24 cellular contexts compared by ENCODE assay signal in genomic region chr15:63083046-63083445, GRCh38. TPM values are rescaled to one million over a fixed set of nuclear protein-coding genes. Genes with fewer than 3 reads are reported as not detected.
DNase-seq lines count a peak whose midpoint lies in the region; ATAC-seq, FAIRE-seq and TF ChIP-seq lines count a peak whose summit lies in the region.
"Had no signal": no experiment of that assay in that cellular context is flagged by ENCODE, and none has a peak within 500 bp of the region (broad histone marks: within the 10 kb centered on the region; RNA-seq: fewer than 3 reads in every experiment).

No MANE protein-coding gene starts in this region.

- TF ChIP-seq CTCF in H1 (IDR thresholded peaks at IDR 0.05; ENCODE audit: control extremely low read depth in 1 of 3, insufficient read depth in 1 of 3, low read depth in 1 of 3, low read length in 3 of 3) (no peak), kidney (IDR thresholded peaks at IDR 0.05; ENCODE audit: borderline replicate concordance, extremely low read depth, insufficient read depth) (no peak)

- H2AK5ac ChIP-seq in H1 (ENCODE audit: low read depth, low read length) = no peak overlapping the region

- intact Hi-C loops in kidney (cut with DNase I) = no loop called here

- TF ChIP-seq RAD21 in H1 (IDR thresholded peaks at IDR 0.05 in 1 of 2, conservative IDR thresholded peaks at IDR 0.05 in 1 of 2; ENCODE audit: low read depth in 2 of 2, low read length in 2 of 2) = no peak

- no peak overlapping the region for H4K91ac ChIP-seq in H1 (replicated peaks; ENCODE audit: insufficient read length, low read length)

- H3K27me3 ChIP-seq in HUES48 (ENCODE audit: control insufficient read depth, insufficient read depth, low read length) = no peaks in the 10 kb centered on the region
- H3K27me3 ChIP-seq in H1 (replicated peaks in 1 of 4; ENCODE audit: control insufficient read depth in 3 of 4, extremely low read depth in 1 of 4, insufficient read depth in 3 of 4, low read length in 3 of 4) = no peaks in the 10 kb centered on the region
- H3K27me3 ChIP-seq in iPS-20b (ENCODE audit: insufficient read depth, low read length) = no peaks in the 10 kb centered on the region
- H3K27me3 ChIP-seq in rectal smooth muscle tissue (ENCODE audit: control insufficient read depth, insufficient read depth, low read length) = no peaks in the 10 kb centered on the region
- H3K27me3 ChIP-seq: body of pancreas, tibial nerve had no signal

- H3K14ac ChIP-seq in H1 (ENCODE audit: insufficient read length) = no peak overlapping the region

- FAIRE-seq in H1 (lab: Jason Lieb, UNC) (no peak), kidney (lab: Jason Lieb, UNC) (no peak)
- FAIRE-seq: islet of Langerhans had no signal

- H3K23me2 ChIP-seq in H1 (ENCODE audit: low read depth, low read length) = no peaks in the 10 kb centered on the region

- 85% methylated on average over 12 of the region's 12 CpGs; no CpG with 5 or more reads in 1 of the 2 experiments for WGBS in H1 (ENCODE audit: extremely low coverage in 1 of 2, insufficient coverage in 1 of 2, insufficient read length in 1 of 2, insufficient replicate concordance in 2 of 2, low coverage in 1 of 2, low lambda C conversion rate in 2 of 2, missing lambda C conversion rate in 1 of 2), 2 experiments

- POLR2A ChIA-PET in H1 (lab: Charles Lee; ENCODE audit: partially characterized antibody) = interaction anchor here (1.3 to 18.5 kb wide), 3 partner anchors 14 to 38 kb away, joined by 9 to 325 read pairs (median 179); partner anchors contain the start of gene TPM1

- H2BK20ac ChIP-seq in H1 (ENCODE audit: low read length) = no peak overlapping the region; the same call in 1 of the 2 replicates

- no peak overlapping the region for H2BK15ac ChIP-seq in H1 (ENCODE audit: low read length)

- no peak overlapping the region for H3K23ac ChIP-seq in H1 (ENCODE audit: insufficient read length)

- H3K56ac ChIP-seq in H1 (replicated peaks; ENCODE audit: insufficient read length, low read depth, low read length) = no peak overlapping the region

- ATAC-seq in HG03097 (IDR thresholded peaks at IDR 0.05; ENCODE audit: low FRiP score, unreplicated experiment) = no peak
- no peak for ATAC-seq in HG03469 (IDR thresholded peaks at IDR 0.05; ENCODE audit: unreplicated experiment)
- ATAC-seq: activated CD8-positive, alpha-beta memory T cell treated with anti-CD3 and anti-CD28 coated beads, Interleukin-2, amount 10 ng/mL, durations not matched to agents 7 days and 5 days; body of pancreas; effector memory CD8-positive, alpha-beta T cell had no signal

- H4K8ac ChIP-seq in H1 (ENCODE audit: extremely low read depth, insufficient read depth, low read length) = peak overlapping the region; percentile 64; the same call in 1 of the 2 replicates

- no peaks in the 10 kb centered on the region for H3K79me2 ChIP-seq in H1 (ENCODE audit: control insufficient read depth in 1 of 2, insufficient read depth in 2 of 2, low read length in 2 of 2)

- no peak overlapping the region for H3K4me2 ChIP-seq in H1 (ENCODE audit: insufficient read depth in 1 of 2, low read depth in 2 of 2, low read length in 2 of 2)

- H3K79me1 ChIP-seq in H1 (ENCODE audit: low read depth, low read length) = no peaks in the 10 kb centered on the region

- no peak for DNase-seq in H1 (ENCODE audit: low read depth in 1 of 2, low spot score in 2 of 2)
- DNase-seq in kidney = no peak
- DNase-seq in NK-92 (lab: John Stamatoyannopoulos, UW; ENCODE audit: unreplicated experiment) = no peak
- DNase-seq: activated CD4-positive, alpha-beta T cell treated with anti-CD3 and anti-CD28 coated beads for 4 hours; activated CD8-positive, alpha-beta memory T cell treated with anti-CD3 and anti-CD28 coated beads, Interleukin-2, amount 10 ng/mL, durations not matched to agents 7 days and 5 days; body of pancreas; DMS79 treated with DMSO at 0.1 percent for 48 hours; effector memory CD8-positive, alpha-beta T cell; naive B cell; NCI-H1105; NCI-H2081; NCI-H510A treated with DMSO at 0.1 percent for 48 hours; posterior cingulate gyrus; stimulated activated CD4-positive, alpha-beta T cell treated with anti-CD3 and anti-CD28 coated beads, Interleukin-2, amount 100 ng/mL, for 24 hours; stimulated activated naive CD4-positive, alpha-beta T cell treated with Interleukin-2 at 50 U/mL for 16 hours; T-helper 1 cell had no signal

- H2BK5ac ChIP-seq in H1 (ENCODE audit: low read depth, low read length) = peak overlapping the region; percentile 35; the same call in 1 of the 2 replicates

- H3K4me1 ChIP-seq in HUES48 (ENCODE audit: control insufficient read depth, insufficient read depth, low read length) = peaks cover 46% of the 10 kb centered on the region
- peaks cover under 1 to 11% (median 9%) of the 10 kb centered on the region in 4 experiments; a peak in 5 of 7 replicates for H3K4me1 ChIP-seq in H1 (replicated peaks in 1 of 4; ENCODE audit: control insufficient read depth in 3 of 4, insufficient read depth in 4 of 4, low read length in 3 of 4)
- peaks cover 48% of the 10 kb centered on the region for H3K4me1 ChIP-seq in iPS-20b (ENCODE audit: insufficient read depth, low read length)
- H3K4me1 ChIP-seq in rectal smooth muscle tissue (ENCODE audit: control insufficient read depth, insufficient read depth, low read length) = peaks cover 17% of the 10 kb centered on the region
- H3K4me1 ChIP-seq in kidney (ENCODE audit: control insufficient read depth in 1 of 2, insufficient read depth in 1 of 2, low read depth in 1 of 2, low read length in 2 of 2) = peaks cover 0 to 4% of the 10 kb centered on the region in 2 donors
- H3K4me1 ChIP-seq: body of pancreas had no signal

- H3K18ac ChIP-seq in H1 (ENCODE audit: extremely low read depth, low read length) = peak overlapping the region; percentile 71

- no peaks in the 10 kb centered on the region for H3K9me3 ChIP-seq in HUES48 (ENCODE audit: control insufficient read depth, insufficient read depth, low read length)
- H3K9me3 ChIP-seq in H1 (ENCODE audit: insufficient read depth in 2 of 2, low read depth in 1 of 2, low read length in 1 of 2) = no peaks in the 10 kb centered on the region
- no peaks in the 10 kb centered on the region for H3K9me3 ChIP-seq in iPS-20b (ENCODE audit: insufficient read depth, low read depth, low read length)
- H3K9me3 ChIP-seq in kidney (ENCODE audit: control insufficient read depth in 1 of 2, low read length in 2 of 2) = no peaks in the 10 kb centered on the region
- H3K9me3 ChIP-seq: body of pancreas, tibial nerve had no signal

- TF ChIP-seq EP300 in H1 (IDR thresholded peaks at IDR 0.05; ENCODE audit: borderline replicate concordance in 1 of 2, low read depth in 2 of 2, low read length in 2 of 2) = no peak

- H3K4ac ChIP-seq in H1 (replicated peaks; ENCODE audit: insufficient read length, low read depth, low read length) = no peak overlapping the region

- no peak overlapping the region for H3K4me3 ChIP-seq in HUES48 (ENCODE audit: low read depth, low read length)
- no peak overlapping the region for H3K4me3 ChIP-seq in H1 (ENCODE audit: extremely low read depth in 1 of 4, insufficient read depth in 2 of 4, low read depth in 3 of 4, low read length in 4 of 4)
- no peak overlapping the region for H3K4me3 ChIP-seq in iPS-20b (ENCODE audit: low read length)
- no peak overlapping the region for H3K4me3 ChIP-seq in rectal smooth muscle tissue (ENCODE audit: low read length)
- H3K4me3 ChIP-seq in kidney (ENCODE audit: low read length in 2 of 2) = no peak overlapping the region
- H3K4me3 ChIP-seq: body of pancreas, skin epidermis, tibial nerve had no signal

- H4K5ac ChIP-seq in H1 (ENCODE audit: insufficient read length, low read depth, low read length) = no peak overlapping the region

- H3K36me3 ChIP-seq in HUES48 (ENCODE audit: control insufficient read depth, insufficient read depth, low read length) (no peaks in the 10 kb centered on the region), H1 (ENCODE audit: control insufficient read depth in 2 of 4, insufficient read depth in 4 of 4, low read length in 3 of 4) (no peaks in the 10 kb centered on the region), iPS-20b (ENCODE audit: insufficient read depth, low read depth, low read length) (no peaks in the 10 kb centered on the region), rectal smooth muscle tissue (ENCODE audit: control insufficient read depth, insufficient read depth, low read length) (no peaks in the 10 kb centered on the region), kidney (ENCODE audit: control insufficient read depth in 1 of 2, insufficient read depth in 2 of 2, low read length in 2 of 2) (no peaks in the 10 kb centered on the region)
- H3K36me3 ChIP-seq: tibial nerve had no signal

- H2AFZ ChIP-seq in H1 (ENCODE audit: low read length) = peak overlapping the region; percentile 75; the same call in 1 of the 2 replicates

- H2BK12ac ChIP-seq in H1 (ENCODE audit: low read depth, low read length) = peak overlapping the region; percentile 75; the same call in 1 of the 2 replicates

- TF ChIP-seq POLR2A in H1 (IDR thresholded peaks at IDR 0.05; ENCODE audit: control extremely low read depth in 1 of 2, low read depth in 2 of 2, low read length in 2 of 2) = no peak

- H3K9ac ChIP-seq in HUES48 (ENCODE audit: low read depth, low read length) (peak overlapping the region; percentile 43; the same call in 1 of the 2 replicates), H1 (replicated peaks in 1 of 4; ENCODE audit: extremely low read depth in 1 of 4, low read depth in 3 of 4, low read length in 3 of 4) (no peak overlapping the region), iPS-20b (ENCODE audit: low read depth, low read length) (peak overlapping the region; percentile 62), rectal smooth muscle tissue (ENCODE audit: low read length) (no peak overlapping the region), kidney (ENCODE audit: low read length in 2 of 2) (no peak overlapping the region)

- no peak overlapping the region for H2BK120ac ChIP-seq in H1 (replicated peaks; ENCODE audit: low read depth, low read length)

- CTCF ChIA-PET in H1 (lab: Charles Lee; ENCODE audit: partially characterized antibody) = interaction anchor here (0.6 to 4.3 kb wide), 3 partner anchors 11 to 243 kb away, joined by 3 to 22 read pairs (median 3); no protein-coding TSS in a partner anchor

- H3K27ac ChIP-seq in HUES48 (ENCODE audit: low read depth, low read length) (peak overlapping the region; percentile 85), H1 (ENCODE audit: low read depth, low read length) (no peak overlapping the region), iPS-20b (ENCODE audit: low read length) (peak overlapping the region; percentile 37), rectal smooth muscle tissue (ENCODE audit: low read depth, low read length) (peak overlapping the region; percentile 55), kidney (ENCODE audit: low read depth in 2 of 2, low read length in 2 of 2) (no peak overlapping the region)
- H3K27ac ChIP-seq: body of pancreas, skin epidermis, tibial nerve had no signal

- H4K20me1 ChIP-seq in H1 (replicated peaks in 1 of 2; ENCODE audit: control insufficient read depth in 1 of 2, insufficient read depth in 2 of 2, low read length in 2 of 2) = no peaks in the 10 kb centered on the region

RNA-seq across cellular contexts. Expression of gene LACTB, which starts 38.6 kb away (rescaled TPM):
- 14.9 and 15.6 TPM in 2 replicates for total RNA-seq in H1 (2021; fragmentation: NEBNext Ultra II Directional; extraction: Animal tissue kit (Norgen Biotek cat#: 25700))
- polyA plus RNA-seq in H1 (2011; rRNA removed) (3.6 and 5.8 TPM in 2 replicates), kidney (ENCODE audit: insufficient read depth, low read depth, low replicate concordance) (16.8 TPM)
- 8.3 TPM for polyA plus RNA-seq in H1 (2011; cell fraction: cytosol; rRNA removed)
- polyA plus RNA-seq in H1 (2011; cell fraction: nucleus; rRNA removed) = 2.9 TPM
- polyA plus RNA-seq in H1 (2012, experiment 1 of 2) = 7.7 to 16.7 TPM (median 10.5 TPM) in 4 replicates
- polyA plus RNA-seq in H1 (2012, experiment 2 of 2) = 3.2 TPM
- 14.8 TPM for polyA plus RNA-seq in H1 (2013, experiment 1 of 2)
- polyA plus RNA-seq in H1 (2013, experiment 2 of 2) = 18.7 TPM
- 2.6 and 3.1 TPM in 2 replicates for polyA minus RNA-seq in H1 (2011; rRNA and poly(A)+ RNA removed)
- 3.2 TPM for polyA minus RNA-seq in H1 (2011; cell fraction: cytosol; rRNA and poly(A)+ RNA removed)
- 5.9 TPM for polyA minus RNA-seq in H1 (2011; cell fraction: nucleus; rRNA and poly(A)+ RNA removed)
- total RNA-seq in kidney = 17.6 TPM

RNA-seq across cellular contexts. Expression of gene TPM1, which starts 40.5 kb away (rescaled TPM):
- 571 and 579 TPM in 2 replicates for total RNA-seq in H1 (2021; fragmentation: NEBNext Ultra II Directional; extraction: Animal tissue kit (Norgen Biotek cat#: 25700))
- polyA plus RNA-seq in H1 (2011; rRNA removed) (246 and 258 TPM in 2 replicates), kidney (ENCODE audit: insufficient read depth, low read depth, low replicate concordance) (252 TPM)
- 481 TPM for polyA plus RNA-seq in H1 (2011; cell fraction: cytosol; rRNA removed)
- 537 TPM for polyA plus RNA-seq in H1 (2011; cell fraction: nucleus; rRNA removed)
- polyA plus RNA-seq in H1 (2012, experiment 1 of 2) = 409 to 588 TPM (median 457 TPM) in 4 replicates
- polyA plus RNA-seq in H1 (2012, experiment 2 of 2) = 113 TPM
- polyA plus RNA-seq in H1 (2013, experiment 1 of 2) = 292 TPM
- polyA plus RNA-seq in H1 (2013, experiment 2 of 2) = 291 TPM
- polyA minus RNA-seq in H1 (2011; rRNA and poly(A)+ RNA removed) = 221 and 265 TPM in 2 replicates
- polyA minus RNA-seq in H1 (2011; cell fraction: cytosol; rRNA and poly(A)+ RNA removed) = 225 TPM
- polyA minus RNA-seq in H1 (2011; cell fraction: nucleus; rRNA and poly(A)+ RNA removed) = 741 TPM
- total RNA-seq in kidney = 473 TPM

Comparison
In these comparisons a context has a peak if more than half of its experiments do, and no peak if none do; other contexts are left out.
1. H3K27ac ChIP-seq: peak in HUES48 (single experiment), iPS-20b (single experiment) and rectal smooth muscle tissue (single experiment); none in H1 (single experiment) and kidney (0 of 2).
2. H3K9ac ChIP-seq: peak in HUES48 (single experiment) and iPS-20b (single experiment); none in H1 (0 of 4), rectal smooth muscle tissue (single experiment) and kidney (0 of 2).